Comparison of ENCODE assay signal across 16 cellular contexts in genomic region chr20:4800676-4801449, GRCh38.
"Had no signal": no experiment of that assay in that cellular context is flagged by ENCODE, and none has a peak within 500 bp of the region (broad histone marks: within the 10 kb centered on the region; RNA-seq: fewer than 3 reads in every experiment).

No MANE protein-coding gene starts in this region.

- H3K27me3 ChIP-seq: breast epithelium, esophagus muscularis mucosa, neural progenitor cell, tibial artery, uterus had no signal

- H3K36me3 ChIP-seq: breast epithelium, neural progenitor cell, uterus had no signal

- H3K4me2 ChIP-seq: neural progenitor cell had no signal

- H3K9me3 Mint-ChIP-seq: activated naive CD8-positive, alpha-beta T cell treated with anti-CD3 and anti-CD28 coated beads for 36 hours; immature natural killer cell; neural progenitor cell; T-helper 2 cell treated with Interferon-gamma antibody and Interleukin-4, amounts not matched to agents 5 μg/mL and 100 μg/mL, for 36 hours had no signal

- H3K4me3 ChIP-seq: breast epithelium, esophagus muscularis mucosa, neural progenitor cell, skin epidermis, tibial artery, uterus had no signal

- ATAC-seq: activated CD8-positive, alpha-beta T cell treated with anti-CD3 and anti-CD28 coated beads, Interleukin-2, amount 10 ng/mL, durations not matched to agents 7 days and 5 days; left cardiac atrium had no signal

- H3K4me1 ChIP-seq: breast epithelium, neural progenitor cell, tibial artery, uterus had no signal

- H3K9ac ChIP-seq: neural progenitor cell had no signal

- H3K27ac ChIP-seq: breast epithelium, esophagus muscularis mucosa, neural progenitor cell, tibial artery, uterus, VCaP had no signal

- H3K27me3 Mint-ChIP-seq: activated naive CD8-positive, alpha-beta T cell treated with anti-CD3 and anti-CD28 coated beads for 36 hours had no signal

- H3K4me3 Mint-ChIP-seq: activated CD8-positive, alpha-beta T cell treated with anti-CD3 and anti-CD28 coated beads, Interleukin-2, amount 10 ng/mL, durations not matched to agents 7 days and 5 days; activated naive CD8-positive, alpha-beta T cell treated with anti-CD3 and anti-CD28 coated beads for 36 hours; immature natural killer cell; neural progenitor cell; T-helper 2 cell treated with Interferon-gamma antibody and Interleukin-4, amounts not matched to agents 5 μg/mL and 100 μg/mL, for 36 hours had no signal

- H2AFZ ChIP-seq: neural progenitor cell had no signal

- H3K4me1 Mint-ChIP-seq: immature natural killer cell, neural progenitor cell had no signal

- DNase-seq: activated CD4-positive, alpha-beta T cell treated with anti-CD3 and anti-CD28 coated beads for 4 hours; activated CD8-positive, alpha-beta T cell treated with anti-CD3 and anti-CD28 coated beads, Interleukin-2, amount 10 ng/mL, durations not matched to agents 7 days and 5 days; activated gamma-delta T cell; activated naive CD8-positive, alpha-beta T cell treated with anti-CD3 and anti-CD28 coated beads for 36 hours; aorta; immature natural killer cell; left cardiac atrium; retina; tibial artery; uterus had no signal

- H3K27ac Mint-ChIP-seq: activated CD8-positive, alpha-beta T cell treated with anti-CD3 and anti-CD28 coated beads, Interleukin-2, amount 10 ng/mL, durations not matched to agents 7 days and 5 days; activated naive CD8-positive, alpha-beta T cell treated with anti-CD3 and anti-CD28 coated beads for 36 hours; neural progenitor cell; T-helper 2 cell treated with Interferon-gamma antibody and Interleukin-4, amounts not matched to agents 5 μg/mL and 100 μg/mL, for 36 hours had no signal
